ENCODE assay signal across 15 cellular contexts in the genomic region with DNA sequence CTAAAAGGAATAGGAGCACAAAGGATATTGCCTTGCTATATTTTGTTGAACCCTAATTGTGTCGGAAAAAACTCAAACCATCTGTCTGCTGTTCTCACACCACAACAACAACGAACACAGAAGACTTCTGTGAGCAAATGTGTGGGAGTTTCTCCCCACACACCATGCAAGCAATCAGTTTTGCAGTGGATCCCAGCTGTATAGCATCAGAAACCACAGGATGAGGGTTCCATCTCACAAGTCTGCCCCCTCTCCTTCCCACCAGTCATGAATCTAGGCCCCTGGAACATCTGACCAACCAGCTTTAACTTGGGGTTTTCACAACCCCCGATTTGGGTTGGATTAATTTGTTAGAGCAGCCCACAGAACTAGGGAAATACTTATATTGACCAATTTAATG.
"Had no signal": no experiment of that assay in that cellular context is flagged by ENCODE, and none has a peak within 500 bp of the region (broad histone marks: within the 10 kb centered on the region; RNA-seq: fewer than 3 reads in every experiment).

No MANE protein-coding gene starts in this region.

- H3K9me3 Mint-ChIP-seq: activated CD4-positive, alpha-beta memory T cell treated with anti-CD3 and anti-CD28 coated beads, Interleukin-2, amount 10 ng/mL, durations not matched to agents 7 days and 5 days; brain; dendritic cell treated with granulocyte-macrophage colony-stimulating factor and Interleukin-4, amounts not matched to agents 40 ng/mL and 50 ng/mL, for 4 days; effector memory CD8-positive, alpha-beta T cell; naive B cell had no signal

- H3K27ac Mint-ChIP-seq: activated CD4-positive, alpha-beta memory T cell treated with anti-CD3 and anti-CD28 coated beads, Interleukin-2, amount 10 ng/mL, durations not matched to agents 7 days and 5 days; dendritic cell treated with granulocyte-macrophage colony-stimulating factor and Interleukin-4, amounts not matched to agents 40 ng/mL and 50 ng/mL, for 4 days had no signal

- H3K27ac ChIP-seq: epithelial cell of prostate, right atrium auricular region, skin epidermis had no signal

- ATAC-seq: effector memory CD8-positive, alpha-beta T cell had no signal

- H3K27me3 Mint-ChIP-seq: activated CD4-positive, alpha-beta memory T cell treated with anti-CD3 and anti-CD28 coated beads, Interleukin-2, amount 10 ng/mL, durations not matched to agents 7 days and 5 days; dendritic cell treated with granulocyte-macrophage colony-stimulating factor and Interleukin-4, amounts not matched to agents 40 ng/mL and 50 ng/mL, for 4 days; effector memory CD8-positive, alpha-beta T cell; naive B cell had no signal

- H3K4me3 Mint-ChIP-seq: activated CD4-positive, alpha-beta memory T cell treated with anti-CD3 and anti-CD28 coated beads, Interleukin-2, amount 10 ng/mL, durations not matched to agents 7 days and 5 days; brain; dendritic cell treated with granulocyte-macrophage colony-stimulating factor and Interleukin-4, amounts not matched to agents 40 ng/mL and 50 ng/mL, for 4 days; effector memory CD8-positive, alpha-beta T cell; naive B cell had no signal

- H3K4me1 Mint-ChIP-seq: activated CD4-positive, alpha-beta memory T cell treated with anti-CD3 and anti-CD28 coated beads, Interleukin-2, amount 10 ng/mL, durations not matched to agents 7 days and 5 days; naive B cell had no signal

- DNase-seq: activated CD4-positive, alpha-beta memory T cell treated with anti-CD3 and anti-CD28 coated beads, Interleukin-2, amount 10 ng/mL, durations not matched to agents 7 days and 5 days; activated CD4-positive, alpha-beta T cell treated with anti-CD3 and anti-CD28 coated beads for 1 hour; activated CD8-positive, alpha-beta memory T cell treated with anti-CD3 and anti-CD28 coated beads, Interleukin-2, amount 50 U/mL, for 48 hours; activated naive CD4-positive, alpha-beta T cell treated with Interleukin-2 at 50 U/mL for 16 hours; effector memory CD8-positive, alpha-beta T cell; glutamatergic neuron; naive B cell; substantia nigra; transverse colon had no signal

- H3K4me3 ChIP-seq: lung, right atrium auricular region, skin epidermis, transverse colon had no signal

- H3K36me3 Mint-ChIP-seq: brain, naive B cell had no signal
